ENCODE assay signal across 8 cellular contexts in genomic region chr15:78075490-78076230, GRCh38. TPM values are rescaled to one million over a fixed set of nuclear protein-coding genes. Genes with fewer than 3 reads are reported as not detected.
DNase-seq lines count a peak whose midpoint lies in the region; ATAC-seq and TF ChIP-seq lines count a peak whose summit lies in the region.

No MANE protein-coding gene starts in this region.

- no peaks in the 10 kb centered on the region for H3K9me3 ChIP-seq in mucosa of rectum (ENCODE audit: control insufficient read depth in 2 of 2, low read length in 2 of 2)

- DNase-seq in A172 (ENCODE audit: low spot score): peak; percentile 57
- DNase-seq in SK-N-DZ (ENCODE audit: low spot score): peak; percentile 47
- DNase-seq in epithelial cell of esophagus (ENCODE audit: low read depth): peak; percentile 79
- DNase-seq in stimulated activated naive CD4-positive, alpha-beta T cell treated with Interleukin-2 at 50 U/mL for 16 hours (lab: John Stamatoyannopoulos, UW): no peak

- no peak for TF ChIP-seq CTCF in GM12875 (IDR thresholded peaks at IDR 0.05; ENCODE audit: borderline replicate concordance, insufficient read depth, low read depth, low read length)
- TF ChIP-seq CTCF in epithelial cell of esophagus (IDR thresholded peaks at IDR 0.05; ENCODE audit: insufficient read depth, low read depth, low read length, missing control alignments): no peak

- H3K4me1 ChIP-seq in mucosa of rectum (ENCODE audit: control insufficient read depth in 2 of 2, insufficient read depth in 2 of 2, low read length in 2 of 2): peaks cover 34 to 46% of the 10 kb centered on the region in 2 donors

- H3K36me3 ChIP-seq in mucosa of rectum (ENCODE audit: control insufficient read depth in 2 of 2, insufficient read depth in 2 of 2, low read length in 2 of 2): peaks cover 0 to 4% of the 10 kb centered on the region in 2 donors

- H3K4me3 ChIP-seq in GM12875 (ENCODE audit: low read depth, low read length): peak overlapping the region; percentile 40
- H3K4me3 ChIP-seq in epithelial cell of esophagus (ENCODE audit: low read length): peak overlapping the region; percentile 78
- peak overlapping the region; percentile 84 to 94 for H3K4me3 ChIP-seq in mucosa of rectum (ENCODE audit: low read length in 2 of 2)

- no peaks in the 10 kb centered on the region for H3K27me3 ChIP-seq in mucosa of rectum (ENCODE audit: control insufficient read depth in 2 of 2, insufficient read depth in 2 of 2, low read length in 2 of 2)

- peak overlapping the region; percentile 83 to 90 for H3K9ac ChIP-seq in mucosa of rectum (ENCODE audit: low read depth in 1 of 2, low read length in 2 of 2)

- ATAC-seq in HG03175 (IDR thresholded peaks at IDR 0.05; ENCODE audit: unreplicated experiment) (no peak), HG02763 (IDR thresholded peaks at IDR 0.05; ENCODE audit: unreplicated experiment) (no peak)

- H3K27ac ChIP-seq in mucosa of rectum (ENCODE audit: low read depth in 2 of 2, low read length in 2 of 2): peak overlapping the region; percentile 92 to 94

RNA-seq across cellular contexts. Expression of gene TBC1D2B, which starts 1.9 kb away (rescaled TPM):
- 14.5 and 14.9 TPM in 2 replicates for total RNA-seq in A172 (2014; rRNA removed; shearing (Covaris generic))
- 13.1 and 13.7 TPM in 2 replicates for polyA plus RNA-seq in SK-N-DZ (2014; cell fraction: cytosol; rRNA removed)
- polyA plus RNA-seq in SK-N-DZ (2014; cell fraction: nucleus; rRNA removed): 15.9 and 26.6 TPM in 2 replicates

RNA-seq across cellular contexts. Expression of gene SH2D7, which starts 16.7 kb away (rescaled TPM):
- not detected in 2 replicates for total RNA-seq in A172 (2014; rRNA removed; shearing (Covaris generic))
- polyA plus RNA-seq in SK-N-DZ (2014; cell fraction: cytosol; rRNA removed): not detected in 2 replicates
- polyA plus RNA-seq in SK-N-DZ (2014; cell fraction: nucleus; rRNA removed): not detected in 2 replicates

RNA-seq across cellular contexts. Expression of gene CIB2, which starts 55.6 kb away (rescaled TPM):
- total RNA-seq in A172 (2014; rRNA removed; shearing (Covaris generic)): 10.7 and 14.4 TPM in 2 replicates
- 47.9 and 55.2 TPM in 2 replicates for polyA plus RNA-seq in SK-N-DZ (2014; cell fraction: cytosol; rRNA removed)
- 21.6 and 26.8 TPM in 2 replicates for polyA plus RNA-seq in SK-N-DZ (2014; cell fraction: nucleus; rRNA removed)
